Comparison of ENCODE assay signal across 9 cellular contexts in genomic region chr11:104798794-104799193, GRCh38.
A peak's percentile ranks its signal among the peaks of the same experiment; 100 is the strongest.
DNase-seq lines count a peak whose midpoint lies in the region; ATAC-seq and TF ChIP-seq lines count a peak whose summit lies in the region.
"Had no signal": no experiment of that assay in that cellular context is flagged by ENCODE, and none has a peak within 500 bp of the region (broad histone marks: within the 10 kb centered on the region; RNA-seq: fewer than 3 reads in every experiment).

No MANE protein-coding gene starts in this region.

- peak overlapping the region; percentile 49 to 87 (median 74) for H3K27ac Mint-ChIP-seq in CD14-positive monocyte
- H3K27ac Mint-ChIP-seq: nephron had no signal

- H3K4me3 Mint-ChIP-seq in CD14-positive monocyte, result peak overlapping the region; percentile 0 to 82
- H3K4me3 Mint-ChIP-seq: nephron had no signal

- intact Hi-C loops in CD14-positive monocyte (cut with micrococcal nuclease), result no loop called here

- peaks cover 0 to 2% of the 10 kb centered on the region in 2 donors for H3K36me3 Mint-ChIP-seq in CD14-positive monocyte

- peak overlapping the region; percentile 41 for H3K4me3 ChIP-seq in coronary artery

- peaks cover 0 to 8% (median 3%) of the 10 kb centered on the region in 7 donors for H3K9me3 Mint-ChIP-seq in CD14-positive monocyte

- TF ChIP-seq CTCF in CD14-positive monocyte (IDR thresholded peaks at IDR 0.05) (no peak), coronary artery (IDR thresholded peaks at IDR 0.05) (no peak)

- ATAC-seq in GM21360 (IDR thresholded peaks at IDR 0.05; ENCODE audit: unreplicated experiment) (peak; percentile 45), HG03439 (IDR thresholded peaks at IDR 0.05; ENCODE audit: unreplicated experiment) (peak; percentile 66)

- H3K27ac ChIP-seq in coronary artery, result peak overlapping the region in 1 of 2 donors; percentile 9

- peaks cover 0 to 2% (median 0%) of the 10 kb centered on the region in 3 donors for H3K27me3 Mint-ChIP-seq in CD14-positive monocyte (ENCODE audit: low read depth in 3 of 3)

- DNase-seq in CD14-positive monocyte (ENCODE audit: low spot score) (no peak), coronary artery (ENCODE audit: low spot score) (no peak), NCI-H1417 (lab: John Stamatoyannopoulos, UW) (no peak), DMS153 (lab: John Stamatoyannopoulos, UW) (no peak), NK-92 (lab: John Stamatoyannopoulos, UW; ENCODE audit: unreplicated experiment) (no peak), NCI-H774 (lab: John Stamatoyannopoulos, UW) (no peak)

- H3K4me1 Mint-ChIP-seq in CD14-positive monocyte, result peaks cover 21% of the 10 kb centered on the region
- H3K4me1 Mint-ChIP-seq: nephron had no signal
